ENCODE assay signal across 8 cellular contexts in the genomic region with DNA sequence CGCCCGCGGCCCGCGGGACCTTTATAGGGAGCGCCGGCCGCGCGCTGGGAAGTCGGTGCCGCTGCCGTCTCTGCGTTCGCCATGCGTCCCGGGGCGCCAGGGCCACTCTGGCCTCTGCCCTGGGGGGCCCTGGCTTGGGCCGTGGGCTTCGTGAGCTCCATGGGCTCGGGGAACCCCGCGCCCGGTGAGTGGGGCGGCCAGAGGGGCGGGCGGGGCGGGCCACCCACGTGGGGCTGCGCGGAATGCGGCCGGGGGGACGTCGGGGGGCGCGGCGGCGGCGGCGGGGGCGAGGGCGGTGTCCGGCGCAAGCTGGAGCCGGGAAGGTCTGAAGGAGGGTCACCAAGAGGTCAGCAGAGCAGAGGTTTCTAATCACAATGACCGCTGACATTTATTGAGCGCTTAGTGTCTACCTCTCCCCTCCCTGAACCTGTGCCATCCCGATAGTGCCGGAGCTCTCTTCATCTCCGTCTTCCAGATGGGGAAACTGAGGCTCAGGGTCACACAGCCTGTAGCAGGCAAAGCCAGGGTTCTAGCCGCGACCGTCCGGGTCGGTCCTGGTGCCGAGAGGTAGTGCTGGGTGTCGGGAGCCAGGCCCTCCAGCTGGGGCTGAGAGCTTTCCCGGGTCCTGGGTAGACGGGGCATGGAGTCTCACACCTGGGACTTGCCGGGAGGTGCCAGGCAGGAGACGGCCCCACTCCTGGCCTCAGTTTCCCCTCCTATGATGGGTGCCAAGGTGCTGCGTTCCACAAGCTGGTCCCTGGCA. TPM values are rescaled to one million over a fixed set of nuclear protein-coding genes. Genes with fewer than 3 reads are reported as not detected.
DNase-seq lines count a peak whose midpoint lies in the region; ATAC-seq, FAIRE-seq and TF ChIP-seq lines count a peak whose summit lies in the region.
"Had no signal": no experiment of that assay in that cellular context is flagged by ENCODE, and none has a peak within 500 bp of the region (broad histone marks: within the 10 kb centered on the region; RNA-seq: fewer than 3 reads in every experiment).

Gene FSTL3, plus strand, starts transcription at position 50 of the 763 bp plus-strand sequence. Its CDS starts 32 bp downstream, at position 82.

- in situ Hi-C loops in transverse colon (cut with MboI; ENCODE audit: low pct_ligation_motif_present in 1 of 4, low pct_unique_long_range_greater_than_20kb in 1 of 4, low sequenced_read_pairs in 3 of 4), result no loop called here

- DNase-seq in HTR-8/SVneo (ENCODE audit: insufficient read length, low spot score), result no peak
- DNase-seq in cardiac fibroblast (ENCODE audit: low read depth in 2 of 2), result peak; percentile 43 to 47
- DNase-seq in lower lobe of right lung, result no peak
- no peak for DNase-seq in transverse colon
- no peak for DNase-seq in RPMI8226
- no peak for DNase-seq in NCI-H128 (lab: John Stamatoyannopoulos, UW; ENCODE audit: unreplicated experiment)
- DNase-seq: activated naive CD8-positive, alpha-beta T cell treated with anti-CD3 and anti-CD28 coated beads, Interleukin-2, amount 10 ng/mL, durations not matched to agents 7 days and 5 days had no signal

- ATAC-seq in lower lobe of right lung (no peak), HG03439 (IDR thresholded peaks at IDR 0.05; ENCODE audit: unreplicated experiment) (no peak)

- peak; percentile 26 for FAIRE-seq in HTR-8/SVneo (lab: Jason Lieb, UNC)

- H3K4me3 ChIP-seq in cardiac fibroblast (replicated peaks in 1 of 2; ENCODE audit: low read depth in 2 of 2, low read length in 2 of 2) (peak within 1 kb of the TSS; percentile 72 to 79), lower lobe of right lung (peak within 1 kb of the TSS; percentile 57), transverse colon (peak within 1 kb of the TSS; percentile 26 to 49 (median 37))

- 5% methylated on average over 42 of the region's 63 CpGs; no CpG with 5 or more reads in 1 of the 2 donors for WGBS in transverse colon (ENCODE audit: low coverage in 1 of 2), 2 donors

- intact Hi-C loops in lower lobe of right lung (cut with DNase I), result no loop called here
- intact Hi-C loops in transverse colon (cut with DNase I; ENCODE audit: low total_unique reads), result no loop called here

- no peak for TF ChIP-seq EP300 in transverse colon (IDR thresholded peaks at IDR 0.05; ENCODE audit: low read depth)

- H3K9me3 ChIP-seq in lower lobe of right lung, result no peaks in the 10 kb centered on the region
- no peaks in the 10 kb centered on the region for H3K9me3 ChIP-seq in transverse colon

- H3K27me3 ChIP-seq in lower lobe of right lung (ENCODE audit: low read depth) (peaks cover 13% of the 10 kb centered on the region), transverse colon (peaks cover 34% of the 10 kb centered on the region)

- H3K27ac ChIP-seq in lower lobe of right lung, result peak within 1 kb of the TSS; percentile 90
- peak within 1 kb of the TSS; percentile 71 to 99 (median 96) for H3K27ac ChIP-seq in transverse colon

- TF ChIP-seq CTCF in cardiac fibroblast (IDR thresholded peaks at IDR 0.05; ENCODE audit: low read depth, low read length) (no peak), lower lobe of right lung (IDR thresholded peaks at IDR 0.05) (no peak), transverse colon (IDR thresholded peaks at IDR 0.05) (no peak)

- TF ChIP-seq POLR2A in transverse colon (IDR thresholded peaks at IDR 0.05), result no peak

- H3K36me3 ChIP-seq in lower lobe of right lung (peaks cover 3% of the 10 kb centered on the region), transverse colon (no peaks in the 10 kb centered on the region)

- peaks cover 39% of the 10 kb centered on the region for H3K4me1 ChIP-seq in lower lobe of right lung
- H3K4me1 ChIP-seq in transverse colon, result peaks cover 7 to 32% (median 28%) of the 10 kb centered on the region in 4 donors

RNA-seq across cellular contexts. Expression of gene FSTL3, which starts in this region (rescaled TPM):
- total RNA-seq in lower lobe of right lung (48.0 TPM), transverse colon (10 to 100 TPM; 14.1 to 37.9 (median 31.2) TPM)

Comparison
In these comparisons a context has a peak if more than half of its experiments do, and no peak if none do; other contexts are left out.
1. DNase-seq: peak in cardiac fibroblast (2 of 2); none in HTR-8/SVneo (single experiment), lower lobe of right lung (single experiment), transverse colon (single experiment), RPMI8226 (single experiment) and NCI-H128 (single experiment).
2. Peak in every context shown above with its lines, with median percentiles within 50 percentile points of each other: H3K4me3 ChIP-seq.